9 cellular contexts compared by ENCODE assay signal in genomic region chr12:16401835-16402234, GRCh38. TPM values are rescaled to one million over a fixed set of nuclear protein-coding genes. Genes with fewer than 3 reads are reported as not detected.
DNase-seq lines count a peak whose midpoint lies in the region; ATAC-seq, FAIRE-seq and TF ChIP-seq lines count a peak whose summit lies in the region.
"Not testable (repeated sequence)": the region's sequence is repeated elsewhere in the genome, so short reads cannot be mapped to it uniquely, and the experiment has no call there.
"Had no signal": no experiment of that assay in that cellular context is flagged by ENCODE, and none has a peak within 500 bp of the region (broad histone marks: within the 10 kb centered on the region; RNA-seq: fewer than 3 reads in every experiment).

No MANE protein-coding gene starts in this region.

- H4K20me1 ChIP-seq in astrocyte (ENCODE audit: insufficient read depth, low read length); GM12878 (ENCODE audit: control insufficient read depth, insufficient read depth); neural cell (ENCODE audit: insufficient read depth): not testable (repeated sequence)

- TF ChIP-seq RAD21 in GM12878 (IDR thresholded peaks at IDR 0.05; ENCODE audit: insufficient read depth, low read depth, low read length); neural cell (conservative IDR thresholded peaks at IDR 0.05): not testable (repeated sequence)

- not testable (repeated sequence) for H3K4me2 ChIP-seq in astrocyte (ENCODE audit: low read length); GM12878 (ENCODE audit: control insufficient read depth, insufficient read depth); neural cell (ENCODE audit: low read length)

- H3F3A ChIP-seq in neural cell (ENCODE audit: insufficient read depth, low read length, poor library complexity, severe bottlenecking) = not testable (repeated sequence)

- not testable (repeated sequence) for H3K4me1 Mint-ChIP-seq in astrocyte (ENCODE audit: low read depth, unreplicated experiment)

- H3K27me3 Mint-ChIP-seq in astrocyte (ENCODE audit: low read depth, unreplicated experiment) = not testable (repeated sequence)

- H3K9me2 ChIP-seq in neural cell (ENCODE audit: insufficient read depth, low read length) = not testable (repeated sequence)

- H3K9me3 Mint-ChIP-seq in astrocyte (ENCODE audit: unreplicated experiment) = not testable (repeated sequence)

- not testable (repeated sequence) for H3K27ac ChIP-seq in astrocyte (ENCODE audit: low read depth, low read length); GM12878 (ENCODE audit: control insufficient read depth, insufficient read depth)
- peak overlapping the region; percentile 53 for H3K27ac ChIP-seq in neural cell (ENCODE audit: low read length)

- CTCF ChIA-PET in GM12878 (lab: Yijun Ruan, JAX) = not testable (repeated sequence)

- H3K79me2 ChIP-seq in astrocyte (ENCODE audit: insufficient read depth, low read length); GM12878 (ENCODE audit: control insufficient read depth, insufficient read depth, low read length); neural cell (replicated peaks; ENCODE audit: insufficient read depth, low read length): not testable (repeated sequence)

- not testable (repeated sequence) for H3K36me3 Mint-ChIP-seq in astrocyte (ENCODE audit: low read depth, unreplicated experiment)

- not testable (repeated sequence) for H3K9ac ChIP-seq in astrocyte (ENCODE audit: low read length); GM12878 (ENCODE audit: control insufficient read depth, insufficient read depth, low read length); neural cell (ENCODE audit: low read length)

- not testable (repeated sequence) for BruUV-seq in GM12878 (replicated peaks; lab: Mats Ljungman, UMichigan)

- not testable (repeated sequence) for TF ChIP-seq CTCF in astrocyte (IDR thresholded peaks at IDR 0.05; ENCODE audit: insufficient read depth, low read depth, low read length); GM12878 (IDR thresholded peaks at IDR 0.05 in 2 of 3, conservative IDR thresholded peaks at IDR 0.05 in 1 of 3; ENCODE audit: control insufficient read depth in 2 of 3, extremely low read depth in 1 of 3, insufficient read depth in 1 of 3, low read depth in 3 of 3, low read length in 3 of 3); neural cell (IDR thresholded peaks at IDR 0.05; ENCODE audit: poor library complexity, severe bottlenecking)

- DNase-seq in COLO829 (ENCODE audit: low spot score) = peak; percentile 11
- DNase-seq in astrocyte (ENCODE audit: low read depth); GM12878 (ENCODE audit: low read depth, low spot score): not testable (repeated sequence)

- not testable (repeated sequence) for H3K36me3 ChIP-seq in astrocyte (ENCODE audit: insufficient read depth, low read length); GM12878 (ENCODE audit: control insufficient read depth in 2 of 2, insufficient read depth in 2 of 2, low read length in 1 of 2); neural cell (ENCODE audit: insufficient read depth, low read length)

- intact Hi-C loops in GM12878 (cut with micrococcal nuclease; ENCODE audit: unreplicated experiment) = not testable (repeated sequence)

- H3K9me3 ChIP-seq in astrocyte (ENCODE audit: insufficient read depth, low read depth, low read length); GM12878 (replicated peaks; ENCODE audit: control insufficient read depth, insufficient read depth, low read length); neural cell (ENCODE audit: low read length): not testable (repeated sequence)

- POLR2A ChIA-PET in GM12878 (lab: Charles Lee) = not testable (repeated sequence)

- H3K27ac Mint-ChIP-seq in astrocyte (ENCODE audit: unreplicated experiment) = not testable (repeated sequence)

- TF ChIP-seq POLR2A in GM12878 (IDR thresholded peaks at IDR 0.05; ENCODE audit: low read depth, low read length) = not testable (repeated sequence)

- H3K4me3 Mint-ChIP-seq in astrocyte (ENCODE audit: unreplicated experiment) = not testable (repeated sequence)

- in situ Hi-C loops in GM12878 (cut with MboI) = not testable (repeated sequence)

- not testable (repeated sequence) for ATAC-seq in GM12878

- H3K4me1 ChIP-seq in astrocyte (ENCODE audit: insufficient read depth, low read length); GM12878 (ENCODE audit: control insufficient read depth, insufficient read depth, low read length): not testable (repeated sequence)

- H2AFZ ChIP-seq in astrocyte (ENCODE audit: low read depth, low read length); GM12878 (ENCODE audit: control insufficient read depth, low read depth, low read length); neural cell (ENCODE audit: low read depth, low read length): not testable (repeated sequence)

- TF ChIP-seq EP300 in GM12878 (IDR thresholded peaks at IDR 0.05; ENCODE audit: borderline replicate concordance in 1 of 2, control insufficient read depth in 1 of 2, low read depth in 2 of 2, low read length in 2 of 2) = not testable (repeated sequence)
- peak; percentile 98 for TF ChIP-seq EP300 in neural cell (conservative IDR thresholded peaks at IDR 0.05; ENCODE audit: poor library complexity, severe bottlenecking)

- RAD21 ChIA-PET in GM12878 (lab: Charles Lee; ENCODE audit: unreplicated experiment) = interaction anchor here (1.1 kb wide), 1 partner anchor 12 kb away, joined by 3 read pairs; no protein-coding TSS in a partner anchor

- H3K4me3 ChIP-seq in astrocyte (ENCODE audit: insufficient read depth, low read depth, low read length); GM12878; neural cell (ENCODE audit: low read length): not testable (repeated sequence)

- 0% methylated on average over 1 of the region's 1 CpG for WGBS in GM12878 (ENCODE audit: insufficient coverage, insufficient replicate concordance, low lambda C conversion rate, missing lambda C conversion rate)

- SMC1A ChIA-PET in GM12878 (lab: Charles Lee; ENCODE audit: uncharacterized antibody, unreplicated experiment) = not testable (repeated sequence)

- FAIRE-seq in astrocyte (lab: Jason Lieb, UNC) = peak; percentile 47
- FAIRE-seq in GM12878 (lab: Jason Lieb, UNC) = peak; percentile 27

- not testable (repeated sequence) for H3K27me3 ChIP-seq in astrocyte (ENCODE audit: insufficient read depth, low read length); GM12878 (replicated peaks in 1 of 2; ENCODE audit: control insufficient read depth in 2 of 2, insufficient read depth in 2 of 2, low read length in 1 of 2); neural cell (ENCODE audit: insufficient read depth, low read depth, low read length)

TF ChIP-seq in neural cell, 6 proteins besides CTCF, POLR2A, EP300 and RAD21:
- TF ChIP-seq SMC3 (conservative IDR thresholded peaks at IDR 0.05; ENCODE audit: poor library complexity) (peak; percentile 25), POLR2AphosphoS5 (IDR thresholded peaks at IDR 0.05) (peak; percentile 86)
TF ChIP-seq in neural cell: peak in this region for 2; not testable (repeated sequence) for 4.

RNA-seq across cellular contexts. Expression of gene MGST1, which starts 54.4 kb away (rescaled TPM):
- total RNA-seq in astrocyte (73.5 and 104 TPM in 2 replicates), GM12878 (2014; rRNA removed) (22.5 and 26.9 TPM in 2 replicates), GM12878 (2014; rRNA removed; fragmentation: Illumina TruSeq; extraction: Trizol) (49.9 and 50.4 TPM in 2 replicates), GM12878 (2021) (67.0 and 71.3 TPM in 2 replicates)
- 3.3 and 3.5 TPM in 2 replicates for total RNA-seq in GM12878 (2013; cell fraction: nucleolus; rRNA removed)
- 35.6 TPM for polyA plus RNA-seq in GM12878 (2011; ENCODE audit: low read depth)
- polyA plus RNA-seq in GM12878 (2011; rRNA removed) (142 and 161 TPM in 2 replicates), GM12878 (2014; fragmentation: Illumina TruSeq; extraction: Trizol) (183 and 267 TPM in 2 replicates), GM12878 (2014; fragmentation: Nextera tagmentation; extraction: Ambion mirVana) (100 to 1,000 TPM; 219 to 237 TPM), GM12878 (2014; rRNA removed) (88.1 and 91.7 TPM in 2 replicates), GM12878 (2016; fragmentation: Nextera tagmentation; extraction: Ambion mirVana) (100 to 1,000 TPM; 222 to 236 TPM), neural cell (3.7 TPM in 1 of 2 replicates, not detected in the other)
- polyA plus RNA-seq in GM12878 (2011; cell fraction: cytosol; rRNA removed) = 83.5 and 114 TPM in 2 replicates
- 35.8 and 37.7 TPM in 2 replicates for polyA plus RNA-seq in GM12878 (2011; cell fraction: nucleus; rRNA removed)
- polyA plus RNA-seq in GM12878 (2012) = 12.1 and 14.8 TPM in 2 replicates
- polyA minus RNA-seq in GM12878 (2011; rRNA and poly(A)+ RNA removed) = 36.6 and 58.4 TPM in 2 replicates
- polyA minus RNA-seq in GM12878 (2011; cell fraction: cytosol; rRNA and poly(A)+ RNA removed) = 34.3 and 40.9 TPM in 2 replicates
- polyA minus RNA-seq in GM12878 (2011; cell fraction: nucleus; rRNA and poly(A)+ RNA removed) = 25.1 and 32.1 TPM in 2 replicates
- not detected in 2 replicates for polyA minus RNA-seq in neural cell
- total RNA-seq: B cell; CD8-positive, alpha-beta T cell had no signal
- polyA plus RNA-seq: CD4-positive, alpha-beta memory T cell; CD4-positive, CD25-positive, alpha-beta regulatory T cell; CD8-positive, alpha-beta memory T cell had no signal
